Comparison of ENCODE assay signal across 15 cellular contexts in the genomic region with DNA sequence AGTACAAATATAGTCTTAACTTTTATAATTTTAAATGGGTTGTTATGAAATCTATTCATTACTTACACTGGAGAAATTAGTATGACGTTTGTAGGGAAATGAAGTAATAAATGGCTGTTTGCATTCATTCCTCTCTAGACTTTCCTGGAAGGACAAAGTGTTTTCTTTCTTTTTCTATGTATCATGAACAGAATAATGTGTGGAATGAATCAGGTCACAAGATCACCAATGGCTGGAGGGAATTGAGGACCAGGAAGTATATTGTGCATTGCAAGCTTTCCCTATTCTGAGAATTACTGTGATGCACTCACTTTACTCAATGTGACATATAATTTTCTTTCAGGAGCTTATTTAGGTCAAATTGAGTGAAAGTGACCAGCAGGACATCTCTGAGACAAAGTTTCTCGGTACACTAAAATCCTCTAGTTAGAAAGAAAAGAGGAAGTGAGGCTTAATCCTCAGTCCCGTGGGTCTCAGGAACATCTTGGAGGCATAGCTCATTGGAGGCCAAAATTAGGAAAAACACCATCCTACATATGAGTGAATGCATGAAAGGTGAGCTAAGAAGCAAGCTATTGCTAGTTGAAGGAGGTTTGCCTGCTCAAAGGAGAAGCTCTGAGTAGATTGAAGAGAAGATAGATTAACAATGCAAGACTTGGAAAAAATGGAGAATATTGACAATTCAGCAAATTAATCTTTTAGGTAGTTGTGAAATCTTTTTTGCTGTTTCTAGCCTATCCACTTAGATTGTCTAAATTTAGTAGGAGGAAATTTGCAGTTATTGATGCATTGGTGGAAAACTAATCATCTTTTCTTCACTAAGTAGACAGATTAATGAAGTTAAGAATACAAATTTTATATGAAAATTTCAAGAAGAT. TPM values are rescaled to one million over a fixed set of nuclear protein-coding genes. Genes with fewer than 3 reads are reported as not detected.
DNase-seq lines count a peak whose midpoint lies in the region; ATAC-seq, FAIRE-seq and TF ChIP-seq lines count a peak whose summit lies in the region.
"Had no signal": no experiment of that assay in that cellular context is flagged by ENCODE, and none has a peak within 500 bp of the region (broad histone marks: within the 10 kb centered on the region; RNA-seq: fewer than 3 reads in every experiment).

No MANE protein-coding gene starts in this region.

- 89% methylated on average over 3 of the region's 3 CpGs for WGBS in HepG2 (ENCODE audit: low lambda C conversion rate)
- 44% methylated on average over 3 of the region's 3 CpGs for WGBS in right lobe of liver (ENCODE audit: insufficient coverage, low coverage, low lambda C conversion rate, missing lambda C conversion rate)
- 45 to 62% methylated on average over 2 to 3 of the region's 3 CpGs for WGBS in gastroesophageal sphincter (ENCODE audit: low coverage in 1 of 2), 2 donors
- no CpG with 5 or more reads among the region's 3 CpGs for WGBS in H9 (ENCODE audit: extremely low coverage, insufficient read length, low lambda C conversion rate)

- no peak overlapping the region for H4K5ac ChIP-seq in H9 (ENCODE audit: insufficient read length, low read depth, low read length)

- H4K20me1 ChIP-seq in HepG2 (ENCODE audit: insufficient read depth, low read length), result no peaks in the 10 kb centered on the region
- H4K20me1 ChIP-seq in H9 (ENCODE audit: control insufficient read depth, insufficient read depth, insufficient read length), result no peaks in the 10 kb centered on the region

- no peaks in the 10 kb centered on the region for H3K79me1 ChIP-seq in H9 (ENCODE audit: insufficient read depth, low read depth, low read length, poor library complexity, severe bottlenecking)

- H3K4me3 Mint-ChIP-seq in activated T-helper 17 cell treated with anti-CD3 and anti-CD28 coated beads, Interleukin-2, amount 50 U/mL, for 72 hours, result no peak overlapping the region
- H3K4me3 Mint-ChIP-seq in H9, result no peak overlapping the region
- H3K4me3 Mint-ChIP-seq in nephron progenitor cell, result no peak overlapping the region
- H3K4me3 Mint-ChIP-seq: stimulated activated naive CD8-positive, alpha-beta T cell treated with anti-CD3 and anti-CD28 coated beads, Interleukin-15, amount 100 ng/mL, for 72 hours had no signal

- no peaks in the 10 kb centered on the region for H3K23me2 ChIP-seq in H9 (ENCODE audit: insufficient read length, low read depth, low read length, poor library complexity, severe bottlenecking)

- CTCF ChIA-PET in HepG2 (lab: Yijun Ruan, JAX; ENCODE audit: low intra/inter-chr PET ratio, low total read pairs), result no interaction called here

- H3K4me1 ChIP-seq in HepG2 (ENCODE audit: insufficient read depth, low read length) (peaks cover 13% of the 10 kb centered on the region), right lobe of liver (peaks cover 0 to 2% (median 0%) of the 10 kb centered on the region in 4 donors), gastroesophageal sphincter (no peaks in the 10 kb centered on the region), H9 (ENCODE audit: insufficient read depth, low read length) (no peaks in the 10 kb centered on the region)
- H3K4me1 ChIP-seq: esophagus squamous epithelium had no signal

- no peak for FAIRE-seq in HepG2 (lab: Jason Lieb, UNC)
- FAIRE-seq: urothelium cell line had no signal

- H3K14ac ChIP-seq in H9 (ENCODE audit: insufficient read depth, low read length), result no peak overlapping the region

- in situ Hi-C loops in HepG2 (cut with HindIII; ENCODE audit: extremely low pct_ligation_motif_present, low pct_unique_long_range_greater_than_20kb), result no loop called here

- TF ChIP-seq POLR2A in HepG2 (IDR thresholded peaks at IDR 0.05; ENCODE audit: insufficient read depth in 1 of 2, low read depth in 2 of 2, low read length in 2 of 2) (no peak), right lobe of liver (IDR thresholded peaks at IDR 0.05) (no peak), gastroesophageal sphincter (IDR thresholded peaks at IDR 0.05) (no peak)

- intact Hi-C loops in HepG2 (cut with micrococcal nuclease; ENCODE audit: unreplicated experiment), result no loop called here
- intact Hi-C loops in right lobe of liver (cut with DNase I), result no loop called here

- H2AFZ ChIP-seq in HepG2 (ENCODE audit: low read length) (no peak overlapping the region), H9 (ENCODE audit: low read length) (no peak overlapping the region)

- DNase-seq in HepG2 (ENCODE audit: low spot score), result no peak
- DNase-seq in right lobe of liver, result no peak
- no peak for DNase-seq in H9
- DNase-seq in SHP77 treated with DMSO at 0.1 percent for 48 hours (lab: John Stamatoyannopoulos, UW), result no peak
- DNase-seq in nephron progenitor cell, result no peak
- DNase-seq: esophagus squamous epithelium; hippocampal formation; NCI-H187 treated with DMSO at 0.1 percent for 48 hours; stimulated activated naive CD8-positive, alpha-beta T cell treated with anti-CD3 and anti-CD28 coated beads, Interleukin-15, amount 100 ng/mL, for 72 hours; T1000 had no signal

- no peak overlapping the region for H3K4ac ChIP-seq in H9 (ENCODE audit: low read depth, low read length)

- H3K27ac Mint-ChIP-seq in activated T-helper 17 cell treated with anti-CD3 and anti-CD28 coated beads, Interleukin-2, amount 50 U/mL, for 72 hours, result no peak overlapping the region
- H3K27ac Mint-ChIP-seq in H9, result no peak overlapping the region
- no peak overlapping the region for H3K27ac Mint-ChIP-seq in nephron progenitor cell
- H3K27ac Mint-ChIP-seq: stimulated activated naive CD8-positive, alpha-beta T cell treated with anti-CD3 and anti-CD28 coated beads, Interleukin-15, amount 100 ng/mL, for 72 hours had no signal

- no peak overlapping the region for H3K56ac ChIP-seq in H9 (ENCODE audit: insufficient read length, low read depth, low read length)

- H2BK5ac ChIP-seq in H9 (ENCODE audit: insufficient read length, low read length), result no peak overlapping the region

- no peak overlapping the region for H3K18ac ChIP-seq in H9 (ENCODE audit: insufficient read length, low read depth, low read length)

- peaks cover 92% of the 10 kb centered on the region for H3K36me3 Mint-ChIP-seq in activated T-helper 17 cell treated with anti-CD3 and anti-CD28 coated beads, Interleukin-2, amount 50 U/mL, for 72 hours (ENCODE audit: low read depth)
- no peaks in the 10 kb centered on the region for H3K36me3 Mint-ChIP-seq in H9 (ENCODE audit: insufficient read depth in 1 of 3, low read depth in 3 of 3)
- H3K36me3 Mint-ChIP-seq in nephron progenitor cell (ENCODE audit: low read depth), result no peaks in the 10 kb centered on the region

- H2AK5ac ChIP-seq in H9 (ENCODE audit: insufficient read length, low read length), result no peak overlapping the region

- H3K9me3 ChIP-seq in HepG2 (ENCODE audit: low read length), result no peaks in the 10 kb centered on the region
- H3K9me3 ChIP-seq in right lobe of liver, result no peaks in the 10 kb centered on the region
- H3K9me3 ChIP-seq in gastroesophageal sphincter, result no peaks in the 10 kb centered on the region
- no peaks in the 10 kb centered on the region for H3K9me3 ChIP-seq in H9 (ENCODE audit: control insufficient read depth, low read depth, low read length)
- H3K9me3 ChIP-seq: esophagus squamous epithelium had no signal

- no peak overlapping the region for H3K23ac ChIP-seq in H9 (ENCODE audit: insufficient read length, low read depth, low read length)

- H2BK120ac ChIP-seq in H9 (ENCODE audit: low read depth, low read length, poor library complexity, severe bottlenecking), result no peak overlapping the region

- ATAC-seq in HepG2, result no peak
- no peak for ATAC-seq in right lobe of liver
- ATAC-seq in activated T-helper 17 cell treated with anti-CD3 and anti-CD28 coated beads, Interleukin-2, amount 50 U/mL, for 72 hours (replicated peaks), result peak; percentile 49
- ATAC-seq in gastroesophageal sphincter, result peak; percentile 50
- no peak for ATAC-seq in GM18909 (IDR thresholded peaks at IDR 0.05; ENCODE audit: poor library complexity, unreplicated experiment)
- ATAC-seq: left lobe of liver had no signal

- H3K4me1 Mint-ChIP-seq in activated T-helper 17 cell treated with anti-CD3 and anti-CD28 coated beads, Interleukin-2, amount 50 U/mL, for 72 hours, result peaks cover 10% of the 10 kb centered on the region
- H3K4me1 Mint-ChIP-seq in H9, result no peaks in the 10 kb centered on the region
- H3K4me1 Mint-ChIP-seq in nephron progenitor cell, result peaks cover 5% of the 10 kb centered on the region

- H3K4me3 ChIP-seq in HepG2 (replicated peaks in 1 of 3; ENCODE audit: insufficient read depth in 1 of 3, low read depth in 2 of 3, low read length in 3 of 3) (no peak overlapping the region), right lobe of liver (no peak overlapping the region), gastroesophageal sphincter (no peak overlapping the region)
- H3K4me3 ChIP-seq: esophagus squamous epithelium had no signal

- TSS peak; percentile 44 for BruUV-seq in HepG2 (replicated peaks; lab: Mats Ljungman, UMichigan)

- H3T11ph ChIP-seq in H9 (ENCODE audit: low read length), result no peak overlapping the region

- POLR2A ChIA-PET in HepG2 (lab: Yijun Ruan, JAX), result no interaction called here

- H3K9me3 Mint-ChIP-seq in activated T-helper 17 cell treated with anti-CD3 and anti-CD28 coated beads, Interleukin-2, amount 50 U/mL, for 72 hours, result no peaks in the 10 kb centered on the region
- H3K9me3 Mint-ChIP-seq in H9 (no peaks in the 10 kb centered on the region), nephron progenitor cell (no peaks in the 10 kb centered on the region)
- H3K9me3 Mint-ChIP-seq: stimulated activated naive CD8-positive, alpha-beta T cell treated with anti-CD3 and anti-CD28 coated beads, Interleukin-15, amount 100 ng/mL, for 72 hours had no signal

- H3K4me2 ChIP-seq in HepG2 (ENCODE audit: low read depth, low read length) (no peak overlapping the region), H9 (ENCODE audit: insufficient read depth, insufficient read length, low read length) (no peak overlapping the region)

- H3K27me3 ChIP-seq in HepG2 (ENCODE audit: control insufficient read depth in 1 of 2, insufficient read depth in 2 of 2, low read length in 2 of 2) (no peaks in the 10 kb centered on the region), right lobe of liver (no peaks in the 10 kb centered on the region), gastroesophageal sphincter (no peaks in the 10 kb centered on the region), H9 (ENCODE audit: insufficient read depth, low read length) (no peaks in the 10 kb centered on the region)
- H3K27me3 ChIP-seq: esophagus squamous epithelium had no signal

- H3K27ac ChIP-seq in HepG2 (ENCODE audit: extremely low read length, insufficient read depth, low read length), result no peak overlapping the region
- no peak overlapping the region for H3K27ac ChIP-seq in right lobe of liver
- H3K27ac ChIP-seq in gastroesophageal sphincter, result no peak overlapping the region
- no peak overlapping the region for H3K27ac ChIP-seq in H9 (ENCODE audit: insufficient read length, low read depth, low read length)
- H3K27ac ChIP-seq: esophagus squamous epithelium had no signal

- no peak for TF ChIP-seq CTCF in HepG2 (CRISPR knock-in tag; IDR thresholded peaks at IDR 0.05)
- TF ChIP-seq CTCF in right lobe of liver (IDR thresholded peaks at IDR 0.05), result no peak
- TF ChIP-seq CTCF in gastroesophageal sphincter (IDR thresholded peaks at IDR 0.05), result no peak
- TF ChIP-seq CTCF in H9 (conservative IDR thresholded peaks at IDR 0.05), result no peak
- no peak for TF ChIP-seq CTCF in nephron progenitor cell (IDR thresholded peaks at IDR 0.05)

- no peaks in the 10 kb centered on the region for H3K27me3 Mint-ChIP-seq in activated T-helper 17 cell treated with anti-CD3 and anti-CD28 coated beads, Interleukin-2, amount 50 U/mL, for 72 hours
- H3K27me3 Mint-ChIP-seq in H9 (ENCODE audit: low read depth) (no peaks in the 10 kb centered on the region), nephron progenitor cell (ENCODE audit: low read depth, poor library complexity) (peaks cover 4% of the 10 kb centered on the region)
- H3K27me3 Mint-ChIP-seq: stimulated activated naive CD8-positive, alpha-beta T cell treated with anti-CD3 and anti-CD28 coated beads, Interleukin-15, amount 100 ng/mL, for 72 hours had no signal

- no peak overlapping the region for H4K8ac ChIP-seq in H9 (replicated peaks; ENCODE audit: insufficient read length, low read depth, low read length)

- no peak overlapping the region for H3K9ac ChIP-seq in HepG2 (ENCODE audit: insufficient read depth, low read depth, low read length)
- H3K9ac ChIP-seq in H9 (ENCODE audit: extremely low read depth, insufficient read length, low read length), result no peak overlapping the region

- no peak overlapping the region for H2BK12ac ChIP-seq in H9 (ENCODE audit: insufficient read length, low read depth, low read length)

- H2BK20ac ChIP-seq in H9 (ENCODE audit: low read depth, low read length, poor library complexity, severe bottlenecking), result no peak overlapping the region

- H4K91ac ChIP-seq in H9 (ENCODE audit: insufficient read length, low read depth, low read length), result no peak overlapping the region

- TF ChIP-seq RAD21 in HepG2 (CRISPR knock-in tag; IDR thresholded peaks at IDR 0.05), result no peak

- TF ChIP-seq EP300 in HepG2 (IDR thresholded peaks at IDR 0.05; ENCODE audit: low read depth in 2 of 2, low read length in 2 of 2) (no peak), HepG2 (CRISPR knock-in tag; IDR thresholded peaks at IDR 0.05; ENCODE audit: borderline replicate concordance) (no peak), gastroesophageal sphincter (IDR thresholded peaks at IDR 0.05) (no peak)

- H3K79me2 ChIP-seq in HepG2 (ENCODE audit: insufficient read depth, low read length) (no peaks in the 10 kb centered on the region), H9 (ENCODE audit: insufficient read depth, low read length) (no peaks in the 10 kb centered on the region)

- no peak overlapping the region for H2BK15ac ChIP-seq in H9 (ENCODE audit: low read depth, low read length)

- H3K36me3 ChIP-seq in HepG2 (replicated peaks in 1 of 2; ENCODE audit: control insufficient read depth in 1 of 2, insufficient read depth in 2 of 2, low read length in 2 of 2) (peaks cover 0 to 12% of the 10 kb centered on the region in 2 experiments; a peak in 1 of 5 replicates), right lobe of liver (peaks cover 0 to 16% (median 2%) of the 10 kb centered on the region in 4 donors), gastroesophageal sphincter (peaks cover 0 to 62% of the 10 kb centered on the region in 2 donors)

RNA-seq across cellular contexts. Expression of a gene that starts 28.0 kb away (rescaled TPM):
- total RNA-seq in HepG2 (2016; rRNA removed; fragmentation: Illumina TruSeq; extraction: Trizol), result 12.8 and 16.6 TPM in 2 replicates
- total RNA-seq in HepG2 (2016; cell fraction: cytosol; rRNA removed; fragmentation: Illumina TruSeq; extraction: Trizol; ENCODE audit: low read depth), result 2.9 and 3.2 TPM in 2 replicates
- 12.2 and 17.5 TPM in 2 replicates for total RNA-seq in HepG2 (2016; cell fraction: insoluble cytoplasmic fraction; rRNA removed; fragmentation: Illumina TruSeq; extraction: Trizol)
- total RNA-seq in HepG2 (2016; cell fraction: membrane; rRNA removed; fragmentation: Illumina TruSeq; extraction: Trizol), result 4.6 and 5.8 TPM in 2 replicates
- total RNA-seq in HepG2 (2016; cell fraction: nucleus; rRNA removed; fragmentation: Illumina TruSeq; extraction: Trizol), result 24.6 and 25.0 TPM in 2 replicates
- polyA plus RNA-seq in HepG2 (2011; rRNA removed), result 12.5 and 12.8 TPM in 2 replicates
- 6.7 and 9.8 TPM in 2 replicates for polyA plus RNA-seq in HepG2 (2011; cell fraction: cytosol; rRNA removed)
- 4.3 and 5.6 TPM in 2 replicates for polyA plus RNA-seq in HepG2 (2011; cell fraction: nucleus; rRNA removed)
- 6.6 and 7.6 TPM in 2 replicates for polyA plus RNA-seq in HepG2 (2012)
- polyA plus RNA-seq in HepG2 (2016; cell fraction: cytosol; fragmentation: Illumina TruSeq; extraction: Trizol; ENCODE audit: low read depth), result 0.45 and 0.54 TPM in 2 replicates
- polyA plus RNA-seq in HepG2 (2016; cell fraction: insoluble cytoplasmic fraction; fragmentation: Illumina TruSeq; extraction: Trizol; ENCODE audit: low read depth), result 7.8 and 8.4 TPM in 2 replicates
- polyA plus RNA-seq in HepG2 (2016; cell fraction: membrane; fragmentation: Illumina TruSeq; extraction: Trizol; ENCODE audit: low read depth), result 1.5 and 2.1 TPM in 2 replicates
- 15.5 and 16.2 TPM in 2 replicates for polyA plus RNA-seq in HepG2 (2016; cell fraction: nucleus; fragmentation: Illumina TruSeq; extraction: Trizol; ENCODE audit: insufficient read depth, low read depth)
- 14.6 and 24.3 TPM in 2 replicates for polyA minus RNA-seq in HepG2 (2011; rRNA and poly(A)+ RNA removed; ENCODE audit: low replicate concordance)
- polyA minus RNA-seq in HepG2 (2011; cell fraction: cytosol; rRNA and poly(A)+ RNA removed), result 9.4 and 9.8 TPM in 2 replicates
- 29.4 and 34.1 TPM in 2 replicates for polyA minus RNA-seq in HepG2 (2011; cell fraction: nucleus; rRNA and poly(A)+ RNA removed)
- total RNA-seq in right lobe of liver, result 10 to 100 TPM in 2 of 6 experiments, 1 to 10 TPM in 4; 1.5 to 13.3 (median 8.4) TPM
- 10 to 100 TPM; 37.2 to 74.0 TPM for total RNA-seq in activated T-helper 17 cell treated with anti-CD3 and anti-CD28 coated beads, Interleukin-2, amount 50 U/mL, for 72 hours
- 10 to 100 TPM in 2 of 4 donors, 1 to 10 TPM in 2; 8.0 to 12.0 (median 10.0) TPM for total RNA-seq in gastroesophageal sphincter
- 0.09 TPM in 1 of 2 replicates, not detected in the other for total RNA-seq in H9 (2021)

RNA-seq across cellular contexts. Expression of a gene that starts 31.6 kb away (rescaled TPM):
- total RNA-seq in HepG2 (2016; rRNA removed; fragmentation: Illumina TruSeq; extraction: Trizol), result 14.7 and 16.9 TPM in 2 replicates
- total RNA-seq in HepG2 (2016; cell fraction: cytosol; rRNA removed; fragmentation: Illumina TruSeq; extraction: Trizol; ENCODE audit: low read depth), result 3.6 and 4.1 TPM in 2 replicates
- 13.0 and 16.4 TPM in 2 replicates for total RNA-seq in HepG2 (2016; cell fraction: insoluble cytoplasmic fraction; rRNA removed; fragmentation: Illumina TruSeq; extraction: Trizol)
- total RNA-seq in HepG2 (2016; cell fraction: membrane; rRNA removed; fragmentation: Illumina TruSeq; extraction: Trizol), result 5.2 and 6.3 TPM in 2 replicates
- total RNA-seq in HepG2 (2016; cell fraction: nucleus; rRNA removed; fragmentation: Illumina TruSeq; extraction: Trizol), result 30.4 and 33.6 TPM in 2 replicates
- polyA plus RNA-seq in HepG2 (2011; rRNA removed), result 6.3 and 8.0 TPM in 2 replicates
- polyA plus RNA-seq in HepG2 (2011; cell fraction: cytosol; rRNA removed), result 2.5 and 4.3 TPM in 2 replicates
- polyA plus RNA-seq in HepG2 (2011; cell fraction: nucleus; rRNA removed), result 5.2 and 6.1 TPM in 2 replicates
- polyA plus RNA-seq in HepG2 (2012), result 4.0 and 4.9 TPM in 2 replicates
- polyA plus RNA-seq in HepG2 (2016; cell fraction: cytosol; fragmentation: Illumina TruSeq; extraction: Trizol; ENCODE audit: low read depth), result 0.58 and 0.62 TPM in 2 replicates
- 4.3 and 4.8 TPM in 2 replicates for polyA plus RNA-seq in HepG2 (2016; cell fraction: insoluble cytoplasmic fraction; fragmentation: Illumina TruSeq; extraction: Trizol; ENCODE audit: low read depth)
- 1.1 and 1.2 TPM in 2 replicates for polyA plus RNA-seq in HepG2 (2016; cell fraction: membrane; fragmentation: Illumina TruSeq; extraction: Trizol; ENCODE audit: low read depth)
- polyA plus RNA-seq in HepG2 (2016; cell fraction: nucleus; fragmentation: Illumina TruSeq; extraction: Trizol; ENCODE audit: insufficient read depth, low read depth), result 12.2 and 12.9 TPM in 2 replicates
- polyA minus RNA-seq in HepG2 (2011; rRNA and poly(A)+ RNA removed; ENCODE audit: low replicate concordance), result 16.3 and 19.2 TPM in 2 replicates
- 15.2 and 19.8 TPM in 2 replicates for polyA minus RNA-seq in HepG2 (2011; cell fraction: cytosol; rRNA and poly(A)+ RNA removed)
- polyA minus RNA-seq in HepG2 (2011; cell fraction: nucleus; rRNA and poly(A)+ RNA removed), result 39.9 and 46.0 TPM in 2 replicates
- 10 to 100 TPM in 2 of 6 experiments, 1 to 10 TPM in 4; 7.5 to 11.2 (median 9.9) TPM for total RNA-seq in right lobe of liver
- total RNA-seq in activated T-helper 17 cell treated with anti-CD3 and anti-CD28 coated beads, Interleukin-2, amount 50 U/mL, for 72 hours, result 10 to 100 TPM; 45.0 to 52.7 TPM
- 100 to 1,000 TPM in 1 of 4 donors, 10 to 100 TPM in 3; 64.8 to 111 (median 80.5) TPM for total RNA-seq in gastroesophageal sphincter
- 3.6 and 4.1 TPM in 2 replicates for total RNA-seq in H9 (2021)

Comparison
In these comparisons a context has a peak if more than half of its experiments do, and no peak if none do; other contexts are left out.
1. ATAC-seq: peak in activated T-helper 17 cell treated with anti-CD3 and anti-CD28 coated beads, Interleukin-2, amount 50 U/mL, for 72 hours (single experiment) and gastroesophageal sphincter (single experiment); none in HepG2 (single experiment), right lobe of liver (0 of 4) and GM18909 (single experiment).